Comparison of ENCODE assay signal across 1 cellular context in genomic region chr4:152101546-152102183, GRCh38.
TF ChIP-seq lines count a peak whose summit lies in the region.

No MANE protein-coding gene starts in this region.

TF ChIP-seq in WTC11, 78 proteins besides CTCF, POLR2A, EP300 and RAD21 (continued from another document):
- TF ChIP-seq ZNF532 (CRISPR knock-in tag; IDR thresholded peaks at IDR 0.05; ENCODE audit: borderline replicate concordance) (no peak), ZNF232 (CRISPR knock-in tag; IDR thresholded peaks at IDR 0.05) (no peak), ZBTB21 (CRISPR knock-in tag; IDR thresholded peaks at IDR 0.05; ENCODE audit: borderline replicate concordance) (no peak), TCF7 (CRISPR knock-in tag; IDR thresholded peaks at IDR 0.05; ENCODE audit: low read depth) (no peak), FOXK1 (CRISPR knock-in tag; IDR thresholded peaks at IDR 0.05) (no peak), JAZF1 (CRISPR knock-in tag; IDR thresholded peaks at IDR 0.05) (no peak), MYBL2 (CRISPR knock-in tag; IDR thresholded peaks at IDR 0.05) (no peak), ZNF219 (CRISPR knock-in tag; IDR thresholded peaks at IDR 0.05; ENCODE audit: borderline replicate concordance) (no peak), E2F4 (CRISPR knock-in tag; IDR thresholded peaks at IDR 0.05; ENCODE audit: borderline replicate concordance, low read depth) (no peak)
